ENCODE assay signal across 1 cellular context in genomic region chr6:19478992-19479391, GRCh38.
TF ChIP-seq lines count a peak whose summit lies in the region.

No MANE protein-coding gene starts in this region.

TF ChIP-seq in GM23338, 12 proteins besides CTCF, POLR2A, EP300 and RAD21 (continued from another document):
- TF ChIP-seq ZNF462 (CRISPR knock-in tag; IDR thresholded peaks at IDR 0.05) (no peak), ETS1 (IDR thresholded peaks at IDR 0.05) (no peak), JUNB (IDR thresholded peaks at IDR 0.05; ENCODE audit: unreplicated experiment) (no peak), REST (IDR thresholded peaks at IDR 0.05; ENCODE audit: unreplicated experiment) (no peak), POLR2AphosphoS5 (IDR thresholded peaks at IDR 0.05; ENCODE audit: low read depth) (no peak), EZH2phosphoT487 (IDR thresholded peaks at IDR 0.05; ENCODE audit: unreplicated experiment) (no peak), EZH2 (IDR thresholded peaks at IDR 0.05; ENCODE audit: low read depth, unreplicated experiment) (no peak), STAT1 (IDR thresholded peaks at IDR 0.05; ENCODE audit: unreplicated experiment) (no peak)
